ENCODE assay signal across 25 cellular contexts in the genomic region with DNA sequence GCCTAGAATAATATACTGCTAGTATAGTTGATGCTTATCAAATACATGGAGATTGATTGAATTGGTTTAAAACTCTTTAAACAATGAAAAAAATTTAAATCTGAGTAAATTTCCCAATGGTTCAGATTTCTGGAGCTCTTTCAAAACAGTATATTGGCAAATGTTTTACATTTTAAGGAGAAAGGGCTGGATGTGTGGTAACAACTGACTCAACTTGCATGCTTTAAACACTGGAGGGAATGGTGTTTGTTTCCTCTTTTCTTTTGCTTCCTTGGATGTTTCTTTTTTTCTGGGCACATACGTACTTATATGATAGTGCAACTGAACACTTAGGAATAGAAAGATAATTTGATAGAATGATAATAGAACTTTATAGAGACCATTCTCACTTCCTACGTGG.
"Had no signal": no experiment of that assay in that cellular context is flagged by ENCODE, and none has a peak within 500 bp of the region (broad histone marks: within the 10 kb centered on the region; RNA-seq: fewer than 3 reads in every experiment).

No MANE protein-coding gene starts in this region.

- H3K4me3 ChIP-seq: left lung, lower lobe of right lung, pancreas, prostate gland, sigmoid colon, spleen, tibial nerve, uterus had no signal

- H3K9me3 ChIP-seq: lower lobe of right lung, pancreas, prostate gland, sigmoid colon, tibial nerve, uterus had no signal

- H3K27me3 ChIP-seq: left lung, pancreas, sigmoid colon, spleen, tibial nerve, uterus had no signal

- H3K36me3 ChIP-seq: uterus had no signal

- ATAC-seq: left colon; left lung; lower lobe of right lung; naive thymus-derived CD8-positive, alpha-beta T cell; pancreas; right cardiac atrium; stimulated activated memory B cell treated with anti-CD40 and anti-IgM and Interleukin-4, amounts not matched to agents 10 μg/mL and 1 μg/mL and 100 μg/mL, for 72 hours; stimulated activated naive CD8-positive, alpha-beta T cell treated with anti-CD3 and anti-CD28 coated beads, Interleukin-15, amount 100 ng/mL, for 72 hours had no signal

- DNase-seq: hippocampal formation; kidney; left colon; left lung; lower lobe of right lung; mammary epithelial cell; mesenchymal stem cell; naive thymus-derived CD8-positive, alpha-beta T cell; nucleus accumbens; pancreas; posterior cingulate gyrus; retina; right cardiac atrium; sigmoid colon; small intestine; spleen; stimulated activated CD4-positive, alpha-beta T cell treated with anti-CD3 and anti-CD28 coated beads, Interleukin-4, amount 100 ng/mL, for 4 hours; stimulated activated CD8-positive, alpha-beta memory T cell treated with anti-CD3 and anti-CD28 coated beads, Interleukin-4, amount 100 ng/mL, for 48 hours; stimulated activated naive CD4-positive, alpha-beta T cell treated with Interleukin-2 at 50 U/mL for 16 hours; stimulated activated naive CD8-positive, alpha-beta T cell treated with anti-CD3 and anti-CD28 coated beads, Interleukin-15, amount 100 ng/mL, for 72 hours; substantia nigra; uterus had no signal

- H3K4me1 ChIP-seq: left lung, lower lobe of right lung, pancreas, prostate gland, sigmoid colon, tibial nerve, uterus had no signal
